8 cellular contexts compared by ENCODE assay signal in genomic region chr17:81393684-81394376, GRCh38.
DNase-seq lines count a peak whose midpoint lies in the region; ATAC-seq and TF ChIP-seq lines count a peak whose summit lies in the region.

No MANE protein-coding gene starts in this region.

- peak overlapping the region; percentile 82 to 84 for H3K27ac ChIP-seq in mucosa of rectum (ENCODE audit: low read depth in 2 of 2, low read length in 2 of 2)

- no peaks in the 10 kb centered on the region for H3K36me3 ChIP-seq in mucosa of rectum (ENCODE audit: control insufficient read depth in 2 of 2, insufficient read depth in 2 of 2, low read length in 2 of 2)

- TF ChIP-seq CTCF in HFF-Myc (IDR thresholded peaks at IDR 0.05; ENCODE audit: low read depth, low read length, missing control alignments) = peak; percentile 12

- peak overlapping the region; percentile 47 to 90 for H3K9ac ChIP-seq in mucosa of rectum (ENCODE audit: low read depth in 1 of 2, low read length in 2 of 2)

- H3K4me3 ChIP-seq in HFF-Myc (replicated peaks; ENCODE audit: low read depth, low read length) (peak overlapping the region; percentile 67), mucosa of rectum (ENCODE audit: low read length in 2 of 2) (peak overlapping the region; percentile 69 to 75)

- peaks cover 0 to 4% of the 10 kb centered on the region in 2 donors for H3K27me3 ChIP-seq in mucosa of rectum (ENCODE audit: control insufficient read depth in 2 of 2, insufficient read depth in 2 of 2, low read length in 2 of 2)

- H3K9me3 Mint-ChIP-seq in stimulated activated effector memory CD8-positive, alpha-beta T cell treated with anti-CD3 and anti-CD28 coated beads, Interleukin-12 subunit alpha, Interleukin-12 subunit beta, amount 100 ng/mL, for 72 hours = no peaks in the 10 kb centered on the region

- H3K36me3 Mint-ChIP-seq in stimulated activated effector memory CD8-positive, alpha-beta T cell treated with anti-CD3 and anti-CD28 coated beads, Interleukin-12 subunit alpha, Interleukin-12 subunit beta, amount 100 ng/mL, for 72 hours = peaks cover 17% of the 10 kb centered on the region

- DNase-seq in CD1c-positive myeloid dendritic cell (ENCODE audit: extremely low spot score) = peak; percentile 98
- peak; percentile 100 for DNase-seq in HFF-Myc (ENCODE audit: extremely low read depth, low read depth)
- peak; percentile 100 for DNase-seq in NCI-H524 (lab: John Stamatoyannopoulos, UW)
- DNase-seq in activated CD8-positive, alpha-beta memory T cell treated with anti-CD3 and anti-CD28 coated beads for 48 hours (ENCODE audit: low read depth in 2 of 3, low spot score in 2 of 3) = peak; percentile 60 to 85 (median 66)
- peak; percentile 99 for DNase-seq in fibroblast of gingiva (ENCODE audit: low read depth)
- DNase-seq in stimulated activated effector memory CD8-positive, alpha-beta T cell treated with anti-CD3 and anti-CD28 coated beads, Interleukin-12 subunit alpha, Interleukin-12 subunit beta, amount 100 ng/mL, for 72 hours (ENCODE audit: low spot score in 2 of 2) = peak; percentile 74 to 95

- H3K4me1 Mint-ChIP-seq in stimulated activated effector memory CD8-positive, alpha-beta T cell treated with anti-CD3 and anti-CD28 coated beads, Interleukin-12 subunit alpha, Interleukin-12 subunit beta, amount 100 ng/mL, for 72 hours = peaks cover 17% of the 10 kb centered on the region

- no peak overlapping the region for H3K27ac Mint-ChIP-seq in stimulated activated effector memory CD8-positive, alpha-beta T cell treated with anti-CD3 and anti-CD28 coated beads, Interleukin-12 subunit alpha, Interleukin-12 subunit beta, amount 100 ng/mL, for 72 hours

- peak; percentile 66 for ATAC-seq in stimulated activated effector memory CD8-positive, alpha-beta T cell treated with anti-CD3 and anti-CD28 coated beads, Interleukin-12 subunit alpha, Interleukin-12 subunit beta, amount 100 ng/mL, for 72 hours
- ATAC-seq in HG03565 (IDR thresholded peaks at IDR 0.05; ENCODE audit: unreplicated experiment) = no peak

- H3K4me3 Mint-ChIP-seq in stimulated activated effector memory CD8-positive, alpha-beta T cell treated with anti-CD3 and anti-CD28 coated beads, Interleukin-12 subunit alpha, Interleukin-12 subunit beta, amount 100 ng/mL, for 72 hours = peak overlapping the region; percentile 68

- no peaks in the 10 kb centered on the region for H3K9me3 ChIP-seq in mucosa of rectum (ENCODE audit: control insufficient read depth in 2 of 2, low read length in 2 of 2)

- peaks cover 28 to 29% of the 10 kb centered on the region in 2 donors for H3K4me1 ChIP-seq in mucosa of rectum (ENCODE audit: control insufficient read depth in 2 of 2, insufficient read depth in 2 of 2, low read length in 2 of 2)
